23 cellular contexts compared by ENCODE assay signal in genomic region chr10:30758341-30758740, GRCh38.
"Had no signal": no experiment of that assay in that cellular context is flagged by ENCODE, and none has a peak within 500 bp of the region (broad histone marks: within the 10 kb centered on the region; RNA-seq: fewer than 3 reads in every experiment).

No MANE protein-coding gene starts in this region.

- H3K4me1 ChIP-seq: gastrocnemius medialis, prostate gland, upper lobe of right lung had no signal

- H3K36me3 ChIP-seq: brain microvascular endothelial cell, gastrocnemius medialis, prostate gland, upper lobe of right lung had no signal

- H3K27me3 Mint-ChIP-seq: activated CD4-positive, alpha-beta memory T cell treated with anti-CD3 and anti-CD28 coated beads, Interleukin-2, amount 10 ng/mL, durations not matched to agents 7 days and 5 days; activated CD4-positive, alpha-beta T cell treated with anti-CD3 and anti-CD28 coated beads, Interleukin-2, amount 10 ng/mL, durations not matched to agents 24 days and 14 days; activated naive CD8-positive, alpha-beta T cell treated with anti-CD3 and anti-CD28 coated beads, Interleukin-2, amount 50 U/mL, for 24 hours; T-cell had no signal

- H3K9me3 Mint-ChIP-seq: activated naive CD8-positive, alpha-beta T cell treated with anti-CD3 and anti-CD28 coated beads, Interleukin-2, amount 50 U/mL, for 24 hours; T-cell had no signal

- H3K4me3 ChIP-seq: gastrocnemius medialis, prostate gland, upper lobe of right lung had no signal

- H3K4me1 Mint-ChIP-seq: T-cell had no signal

- H3K9me3 ChIP-seq: gastrocnemius medialis, prostate gland, upper lobe of right lung had no signal

- ATAC-seq: activated CD4-positive, CD25-positive, alpha-beta regulatory T cell treated with anti-CD3 and anti-CD28 coated beads, Interleukin-2, amount 50 U/mL, for 24 hours; activated naive CD8-positive, alpha-beta T cell treated with anti-CD3 and anti-CD28 coated beads, Interleukin-2, amount 50 U/mL, for 24 hours; gastrocnemius medialis; left ventricle myocardium superior; T-cell; upper lobe of right lung had no signal

- H3K36me3 Mint-ChIP-seq: T-cell had no signal

- H3K27me3 ChIP-seq: brain microvascular endothelial cell, gastrocnemius medialis, upper lobe of right lung had no signal

- DNase-seq: activated CD4-positive, alpha-beta memory T cell treated with anti-CD3 and anti-CD28 coated beads, Interleukin-2, amount 10 ng/mL, durations not matched to agents 7 days and 5 days; activated CD4-positive, alpha-beta T cell treated with anti-CD3 and anti-CD28 coated beads, Interleukin-2, amount 10 ng/mL, durations not matched to agents 24 days and 14 days; activated gamma-delta T cell; activated naive CD4-positive, alpha-beta T cell treated with anti-CD3 and anti-CD28 coated beads, Interleukin-2, amount 50 U/mL, for 16 hours; activated naive CD8-positive, alpha-beta T cell treated with anti-CD3 and anti-CD28 coated beads, Interleukin-2, amount 50 U/mL, for 24 hours; activated T-cell treated with anti-CD3 and anti-CD28 coated beads for 4 hours; aorta; brain microvascular endothelial cell; caudate nucleus; effector memory CD4-positive, alpha-beta T cell; gastrocnemius medialis; hypothalamus; left ventricle myocardium superior; mammary epithelial cell; midbrain; stimulated activated CD4-positive, alpha-beta T cell treated with anti-CD3 and anti-CD28 coated beads, Interleukin-4, amount 100 ng/mL, for 24 hours; stimulated activated naive CD4-positive, alpha-beta T cell treated with Interleukin-2 at 50 U/mL for 16 hours; T-cell; upper lobe of right lung had no signal

- H3K4me3 Mint-ChIP-seq: activated CD4-positive, alpha-beta memory T cell treated with anti-CD3 and anti-CD28 coated beads, Interleukin-2, amount 10 ng/mL, durations not matched to agents 7 days and 5 days; activated CD4-positive, alpha-beta T cell treated with anti-CD3 and anti-CD28 coated beads, Interleukin-2, amount 10 ng/mL, durations not matched to agents 24 days and 14 days; activated naive CD8-positive, alpha-beta T cell treated with anti-CD3 and anti-CD28 coated beads, Interleukin-2, amount 50 U/mL, for 24 hours; T-cell; T-helper 2 cell treated with Interferon-gamma antibody and Interleukin-4, amounts not matched to agents 5 μg/mL and 100 μg/mL, for 36 hours had no signal

- H3K27ac ChIP-seq: brain microvascular endothelial cell, gastrocnemius medialis, prostate gland, upper lobe of right lung, VCaP had no signal

- H3K27ac Mint-ChIP-seq: activated CD4-positive, alpha-beta memory T cell treated with anti-CD3 and anti-CD28 coated beads, Interleukin-2, amount 10 ng/mL, durations not matched to agents 7 days and 5 days; activated naive CD8-positive, alpha-beta T cell treated with anti-CD3 and anti-CD28 coated beads, Interleukin-2, amount 50 U/mL, for 24 hours; T-cell; T-helper 2 cell treated with Interferon-gamma antibody and Interleukin-4, amounts not matched to agents 5 μg/mL and 100 μg/mL, for 36 hours had no signal
